Comparison of ENCODE assay signal across 24 cellular contexts in the genomic region with DNA sequence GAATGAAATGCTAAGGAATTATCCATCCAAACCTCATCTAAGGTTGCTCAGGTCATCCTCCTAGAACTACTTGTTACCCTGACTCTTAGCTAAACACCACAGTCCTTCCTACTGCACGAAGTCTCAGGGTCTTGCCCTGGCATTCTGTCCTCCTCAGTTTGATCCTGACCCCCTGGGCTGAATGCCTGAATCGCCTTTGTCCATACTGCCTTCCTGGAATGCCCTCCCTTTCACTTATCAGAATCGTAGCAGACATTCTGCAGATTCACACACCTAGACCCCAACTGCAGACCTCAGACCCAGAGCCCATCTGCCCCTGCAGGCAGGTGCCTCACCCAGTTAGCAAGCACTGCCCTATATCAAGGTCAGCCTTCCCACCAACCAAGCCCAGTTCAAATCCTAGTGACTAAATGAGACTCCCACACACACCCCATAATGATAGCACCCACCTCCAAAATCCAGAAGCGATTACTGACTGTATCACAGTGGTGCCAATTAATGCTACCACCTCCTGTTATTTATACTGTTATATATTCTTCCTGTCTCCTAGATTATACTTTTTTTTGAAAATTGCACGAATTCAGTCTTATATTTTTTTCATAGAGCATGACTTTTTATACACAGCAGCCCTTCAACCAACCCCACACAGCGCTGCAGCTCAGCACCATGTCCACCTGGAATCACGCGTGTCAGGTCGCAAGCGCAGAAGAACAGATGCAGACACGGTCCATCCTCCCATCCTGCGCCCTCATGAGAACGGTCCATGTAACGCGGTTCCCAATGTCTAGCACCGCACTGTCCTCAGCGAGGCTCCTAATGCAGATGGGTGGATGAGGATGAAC. TPM values are rescaled to one million over a fixed set of nuclear protein-coding genes. Genes with fewer than 3 reads are reported as not detected.
DNase-seq lines count a peak whose midpoint lies in the region; ATAC-seq and TF ChIP-seq lines count a peak whose summit lies in the region.
"Had no signal": no experiment of that assay in that cellular context is flagged by ENCODE, and none has a peak within 500 bp of the region (broad histone marks: within the 10 kb centered on the region; RNA-seq: fewer than 3 reads in every experiment).

No MANE protein-coding gene starts in this region.

- H3K4me1 ChIP-seq in BLaER1 treated with 17β-estradiol and CSF1 and Interleukin-3, amounts not matched to agents 10 nM and 100 nM: peaks cover 19 to 81% (median 72%) of the 10 kb centered on the region in 10 experiments
- peaks cover 12% of the 10 kb centered on the region for H3K4me1 ChIP-seq in IMR-90 (ENCODE audit: control insufficient read depth, insufficient read depth, low read length)
- peaks cover 2 to 75% (median 19%) of the 10 kb centered on the region in 3 donors for H3K4me1 ChIP-seq in gastroesophageal sphincter
- H3K4me1 ChIP-seq in neural progenitor cell: peaks cover 39% of the 10 kb centered on the region

- CTCF ChIA-PET in IMR-90 (lab: Yijun Ruan, JAX): no interaction called here

- TF ChIP-seq POLR2A in IMR-90 (IDR thresholded peaks at IDR 0.05; ENCODE audit: low read depth, low read length) (no peak), gastroesophageal sphincter (IDR thresholded peaks at IDR 0.05) (no peak)

- POLR2A ChIA-PET in IMR-90 (lab: Charles Lee; ENCODE audit: unreplicated experiment): no interaction called here

- no peak overlapping the region for H3K4me3 ChIP-seq in BLaER1 treated with 17β-estradiol and CSF1 and Interleukin-3, amounts not matched to agents 10 nM and 100 nM
- H3K4me3 ChIP-seq in IMR-90 (ENCODE audit: insufficient read depth, low read depth, low read length) (no peak overlapping the region), gastroesophageal sphincter (no peak overlapping the region), neural progenitor cell (no peak overlapping the region)
- H3K4me3 ChIP-seq: ovary had no signal

- ATAC-seq in IMR-90 (ENCODE audit: low read depth): no peak
- ATAC-seq in gastroesophageal sphincter: no peak
- ATAC-seq: activated CD4-positive, alpha-beta T cell treated with anti-CD3 and anti-CD28 coated beads for 36 hours; activated naive CD4-positive, alpha-beta T cell treated with anti-CD3 and anti-CD28 coated beads, Interleukin-2, amount 50 U/mL, for 72 hours; CD8-positive, alpha-beta T cell; natural killer cell had no signal

- no peaks in the 10 kb centered on the region for H3K9me3 ChIP-seq in BLaER1 treated with 17β-estradiol and CSF1 and Interleukin-3, amounts not matched to agents 10 nM and 100 nM (replicated peaks in 1 of 11)
- H3K9me3 ChIP-seq in IMR-90 (ENCODE audit: control insufficient read depth, insufficient read depth, low read length) (no peaks in the 10 kb centered on the region), gastroesophageal sphincter (no peaks in the 10 kb centered on the region), neural progenitor cell (ENCODE audit: low read depth) (no peaks in the 10 kb centered on the region)
- H3K9me3 ChIP-seq: ovary had no signal

- peak overlapping the region in 9 of 11 experiments; percentile 22 to 100 (median 95); a peak in 16 of 22 replicates for H3K4me2 ChIP-seq in BLaER1 treated with 17β-estradiol and CSF1 and Interleukin-3, amounts not matched to agents 10 nM and 100 nM
- H3K4me2 ChIP-seq in IMR-90 (ENCODE audit: low read depth, low read length) (no peak overlapping the region; the same call in 1 of the 2 replicates), neural progenitor cell (peak overlapping the region; percentile 41)
- H3K4me2 ChIP-seq: KMS-11 had no signal

- H4K8ac ChIP-seq in IMR-90 (ENCODE audit: low read depth in 2 of 2, low read length in 2 of 2): no peak overlapping the region

- WGBS in IMR-90 (ENCODE audit: extremely low coverage in 2 of 2, insufficient read length in 1 of 2), 2 experiments: 67% methylated on average over 2 of the region's 17 CpGs; no CpG with 5 or more reads in 1 of the 2 experiments
- 89 to 91% methylated on average over 10 to 14 of the region's 17 CpGs for WGBS in gastroesophageal sphincter (ENCODE audit: low coverage in 1 of 2), 2 donors

- H2BK5ac ChIP-seq in IMR-90 (ENCODE audit: low read depth, low read length, poor library complexity, severe bottlenecking): no peak overlapping the region

- no peak overlapping the region for H4K91ac ChIP-seq in IMR-90 (ENCODE audit: insufficient read depth, low read depth, low read length)

- peaks cover 13% of the 10 kb centered on the region for H3F3A ChIP-seq in neural progenitor cell (ENCODE audit: low read depth)

- in situ Hi-C loops in IMR-90 (cut with MboI; ENCODE audit: low sequenced_read_pairs): no loop called here

- no peak for TF ChIP-seq CTCF in IMR-90 (conservative IDR thresholded peaks at IDR 0.05; ENCODE audit: low read depth, low read length)
- no peak for TF ChIP-seq CTCF in gastroesophageal sphincter (IDR thresholded peaks at IDR 0.05)
- TF ChIP-seq CTCF in neural progenitor cell (IDR thresholded peaks at IDR 0.05): no peak

- peaks cover 5% of the 10 kb centered on the region for H3K27me3 Mint-ChIP-seq in neural progenitor cell (ENCODE audit: insufficient read depth, low read depth)

- H3K27ac Mint-ChIP-seq in neural progenitor cell: peak overlapping the region; percentile 52
- H3K27ac Mint-ChIP-seq: activated CD4-positive, alpha-beta T cell treated with anti-CD3 and anti-CD28 coated beads for 36 hours; activated naive CD4-positive, alpha-beta T cell treated with anti-CD3 and anti-CD28 coated beads, Interleukin-2, amount 50 U/mL, for 72 hours; activated T-helper 2 cell treated with anti-CD3 and anti-CD28 coated beads, Interferon-gamma antibody, Interleukin-2, Interleukin-4, amounts not matched to agents 10 μg/mL and 5 μg/mL and 100 μg/mL, durations not matched to agents 14 hours and 24 hours and 36 hours; CD8-positive, alpha-beta T cell; natural killer cell had no signal

- no peak overlapping the region for H2BK20ac ChIP-seq in IMR-90 (ENCODE audit: low read depth, low read length)

- H3K9me3 Mint-ChIP-seq in neural progenitor cell: no peaks in the 10 kb centered on the region
- H3K9me3 Mint-ChIP-seq: activated naive CD4-positive, alpha-beta T cell treated with anti-CD3 and anti-CD28 coated beads, Interleukin-2, amount 50 U/mL, for 72 hours; activated T-helper 2 cell treated with anti-CD3 and anti-CD28 coated beads, Interferon-gamma antibody, Interleukin-2, Interleukin-4, amounts not matched to agents 10 μg/mL and 5 μg/mL and 100 μg/mL, durations not matched to agents 14 hours and 24 hours and 36 hours; CD8-positive, alpha-beta T cell; natural killer cell had no signal

- peak overlapping the region; percentile 17 for H3K4me3 Mint-ChIP-seq in neural progenitor cell
- H3K4me3 Mint-ChIP-seq: activated CD4-positive, alpha-beta T cell treated with anti-CD3 and anti-CD28 coated beads for 36 hours; CD8-positive, alpha-beta T cell; natural killer cell had no signal

- dilution Hi-C loops in IMR-90 (cut with HindIII; ENCODE audit: low sequenced_read_pairs, unreplicated experiment): no loop called here

- peaks cover 8% of the 10 kb centered on the region for H3K36me3 Mint-ChIP-seq in neural progenitor cell
- H3K36me3 Mint-ChIP-seq: CD8-positive, alpha-beta T cell; natural killer cell had no signal

- no peak for TF ChIP-seq RAD21 in IMR-90 (IDR thresholded peaks at IDR 0.05; ENCODE audit: low read length)

- 0 out of 2 replicates have a peak overlapping the region, but pooled peaks have one; percentile 60 for H3K23ac ChIP-seq in IMR-90 (ENCODE audit: low read depth, low read length)

- peaks cover 13% of the 10 kb centered on the region for H3K9me1 ChIP-seq in IMR-90 (ENCODE audit: insufficient read depth, low read length)

- H3K4ac ChIP-seq in IMR-90 (ENCODE audit: low read depth, low read length): no peak overlapping the region

- H2BK120ac ChIP-seq in IMR-90 (ENCODE audit: low read depth, low read length): no peak overlapping the region

- no TSS peak for BruUV-seq in IMR-90 (replicated peaks; lab: Mats Ljungman, UMichigan)

- H3K36me3 ChIP-seq in BLaER1 treated with 17β-estradiol and CSF1 and Interleukin-3, amounts not matched to agents 10 nM and 100 nM: no peaks in the 10 kb centered on the region
- H3K36me3 ChIP-seq in IMR-90 (ENCODE audit: control insufficient read depth, insufficient read depth, low read length) (no peaks in the 10 kb centered on the region), gastroesophageal sphincter (no peaks in the 10 kb centered on the region), neural progenitor cell (no peaks in the 10 kb centered on the region)
- H3K36me3 ChIP-seq: ovary had no signal

- no peak for TF ChIP-seq EP300 in gastroesophageal sphincter (IDR thresholded peaks at IDR 0.05)

- peaks cover 59% of the 10 kb centered on the region for H3K4me1 Mint-ChIP-seq in neural progenitor cell

- no peak overlapping the region for H3K56ac ChIP-seq in IMR-90 (ENCODE audit: extremely low read depth, insufficient read depth, low read length)

- peaks cover 81% of the 10 kb centered on the region for H3K79me2 ChIP-seq in neural progenitor cell (ENCODE audit: low read depth)

- peak overlapping the region; percentile 43; the same call in 1 of the 2 replicates for H2AK5ac ChIP-seq in IMR-90 (ENCODE audit: low read depth, low read length)

- intact Hi-C loops in IMR-90 (cut with micrococcal nuclease): loop anchor here (5.0 to 10.0 kb wide), 2 partner anchors 89 to 213 kb away; no protein-coding TSS in a partner anchor

- no peak overlapping the region for H3K27ac ChIP-seq in BLaER1 treated with 17β-estradiol and CSF1 and Interleukin-3, amounts not matched to agents 10 nM and 100 nM
- H3K27ac ChIP-seq in IMR-90 (ENCODE audit: insufficient read depth, low read length): no peak overlapping the region
- peak overlapping the region in 3 of 4 donors; percentile 2 to 93 (median 6) for H3K27ac ChIP-seq in gastroesophageal sphincter
- no peak overlapping the region for H3K27ac ChIP-seq in neural progenitor cell
- H3K27ac ChIP-seq: epithelial cell of prostate, KMS-11, ovary had no signal

- peak overlapping the region; percentile 64 for H2AFZ ChIP-seq in IMR-90 (replicated peaks; ENCODE audit: low read length, poor library complexity)
- H2AFZ ChIP-seq in neural progenitor cell (replicated peaks): no peak overlapping the region

- H2AK9ac ChIP-seq in IMR-90 (replicated peaks; ENCODE audit: low read depth, low read length, poor library complexity): no peak overlapping the region

- H3K14ac ChIP-seq in IMR-90 (replicated peaks; ENCODE audit: low read depth, low read length): no peak overlapping the region

- H3K79me1 ChIP-seq in IMR-90 (ENCODE audit: low read depth in 1 of 2, low read length in 2 of 2): peaks cover 55 to 74% of the 10 kb centered on the region in 2 experiments

- no peak overlapping the region for H4K5ac ChIP-seq in IMR-90 (ENCODE audit: low read depth, low read length)

- H3K9ac ChIP-seq in BLaER1 treated with 17β-estradiol and CSF1 and Interleukin-3, amounts not matched to agents 10 nM and 100 nM: no peak overlapping the region
- no peak overlapping the region for H3K9ac ChIP-seq in IMR-90 (ENCODE audit: low read depth, low read length)
- H3K9ac ChIP-seq in neural progenitor cell: no peak overlapping the region
- H3K9ac ChIP-seq: KMS-11 had no signal

- H2BK15ac ChIP-seq in IMR-90 (ENCODE audit: low read depth, low read length): no peak overlapping the region

- H3K27me3 ChIP-seq in BLaER1 treated with 17β-estradiol and CSF1 and Interleukin-3, amounts not matched to agents 10 nM and 100 nM: peaks cover 8 to 75% (median 9%) of the 10 kb centered on the region in 11 experiments
- no peaks in the 10 kb centered on the region for H3K27me3 ChIP-seq in IMR-90 (ENCODE audit: control insufficient read depth, insufficient read depth, low read length)
- H3K27me3 ChIP-seq in gastroesophageal sphincter: no peaks in the 10 kb centered on the region
- H3K27me3 ChIP-seq in neural progenitor cell: peaks cover 10% of the 10 kb centered on the region
- H3K27me3 ChIP-seq: ovary had no signal

- DNase-seq in IMR-90 (no peak), neural progenitor cell (ENCODE audit: low spot score) (peak; percentile 46), 8988T (no peak), HUDEP-2 (lab: John Stamatoyannopoulos, UW; ENCODE audit: unreplicated experiment in 76 of 76) (no peak), anterior cingulate cortex (lab: John Stamatoyannopoulos, UW) (no peak)
- no peak for DNase-seq in stimulated activated CD8-positive, alpha-beta memory T cell treated with anti-CD3 and anti-CD28 coated beads, Interleukin-4, amount 100 ng/mL, for 48 hours
- DNase-seq: activated CD4-positive, alpha-beta T cell treated with anti-CD3 and anti-CD28 coated beads for 36 hours; activated T-cell treated with anti-CD3 and anti-CD28 coated beads for 4 hours; amygdala; CD8-positive, alpha-beta T cell; DMS153; natural killer cell; NCI-H2081; NCI-H226; ovary; retina; SHP77 treated with DMSO at 0.1 percent for 48 hours; stimulated activated naive CD4-positive, alpha-beta T cell had no signal

- peaks cover 0 to 81% (median 64%) of the 10 kb centered on the region in 11 experiments; a peak in 20 of 22 replicates for H4K20me1 ChIP-seq in BLaER1 treated with 17β-estradiol and CSF1 and Interleukin-3, amounts not matched to agents 10 nM and 100 nM
- H4K20me1 ChIP-seq in IMR-90 (ENCODE audit: insufficient read depth, low read length): peaks cover 60% of the 10 kb centered on the region
- H4K20me1 ChIP-seq in neural progenitor cell (ENCODE audit: low read depth): peaks cover 80% of the 10 kb centered on the region

- no peak overlapping the region for H3K18ac ChIP-seq in IMR-90 (ENCODE audit: low read depth, low read length)

RNA-seq across cellular contexts. Expression of a gene that starts 3.7 kb away (rescaled TPM):
- total RNA-seq in IMR-90 (2012; rRNA removed) (34.2 and 37.5 TPM in 2 replicates), gastroesophageal sphincter (100 to 1,000 TPM; 101 to 127 (median 115) TPM), neural progenitor cell (ENCODE audit: low replicate concordance) (55.3 and 58.7 TPM in 2 replicates)
- 13.1 and 14.6 TPM in 2 replicates for polyA plus RNA-seq in IMR-90 (2012; rRNA removed)
- polyA plus RNA-seq in IMR-90 (2012; cell fraction: cytosol; rRNA removed): 4.0 and 6.2 TPM in 2 replicates
- 4.2 and 32.9 TPM in 2 replicates for polyA plus RNA-seq in IMR-90 (2012; cell fraction: nucleus; rRNA removed; ENCODE audit: low replicate concordance)

Comparison
In these comparisons a context has a peak if more than half of its experiments do, and no peak if none do; other contexts are left out.
1. H3K27ac ChIP-seq: peak in gastroesophageal sphincter (3 of 4); none in BLaER1 treated with 17β-estradiol and CSF1 and Interleukin-3, amounts not matched to agents 10 nM and 100 nM (0 of 11), IMR-90 (single experiment) and neural progenitor cell (single experiment).